In the genomic region with DNA sequence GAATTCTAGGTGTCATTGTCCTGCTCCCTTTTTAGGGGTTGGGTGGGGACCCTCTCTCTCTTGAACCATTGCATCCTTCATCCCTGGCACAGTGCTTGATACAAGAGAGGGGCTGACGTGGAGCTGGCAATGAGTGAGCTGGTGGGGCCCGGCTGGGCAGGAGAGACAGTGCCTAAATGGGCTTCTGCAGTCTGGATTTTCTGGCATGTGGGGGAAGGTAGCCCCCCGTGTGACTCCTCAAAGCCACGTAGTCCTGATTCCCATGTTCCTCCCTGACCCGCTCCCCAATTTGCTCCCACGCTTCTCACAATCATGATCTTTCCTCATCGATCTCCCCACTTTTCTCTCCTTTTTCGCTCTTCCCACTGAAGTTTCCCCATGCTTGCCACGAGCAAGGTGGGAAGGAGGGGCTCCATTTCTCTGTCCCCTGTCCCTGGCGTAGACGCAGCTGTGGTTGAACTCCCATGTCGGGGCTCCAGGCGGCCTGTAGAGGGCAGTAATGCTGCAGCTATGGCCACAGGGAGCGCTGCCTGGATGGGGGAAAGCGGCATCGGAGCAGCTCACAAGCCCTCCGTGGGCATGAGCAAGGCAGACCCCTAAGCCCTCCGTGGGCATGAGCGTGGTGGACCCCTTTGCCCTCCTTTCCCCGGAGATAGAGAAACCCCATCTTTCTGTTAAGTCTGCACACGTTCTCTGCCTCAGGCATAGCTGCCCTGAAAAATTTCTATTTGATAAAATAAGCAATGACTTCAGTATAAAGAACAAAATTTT, we compare ENCODE assay signal across 9 cellular contexts.
DNase-seq lines count a peak whose midpoint lies in the region; ATAC-seq and TF ChIP-seq lines count a peak whose summit lies in the region.
"Had no signal": no experiment of that assay in that cellular context is flagged by ENCODE, and none has a peak within 500 bp of the region (broad histone marks: within the 10 kb centered on the region; RNA-seq: fewer than 3 reads in every experiment).

No MANE protein-coding gene starts in this region.

- peaks cover 6% of the 10 kb centered on the region for H3K36me3 Mint-ChIP-seq in nephron progenitor cell (ENCODE audit: low read depth)

- no peaks in the 10 kb centered on the region for H4K20me1 ChIP-seq in DOHH2 (ENCODE audit: control insufficient read depth, insufficient read depth, low read depth, low read length)
- no peaks in the 10 kb centered on the region for H4K20me1 ChIP-seq in OCI-LY3 (ENCODE audit: insufficient read depth, low read length)

- H3K9ac ChIP-seq in OCI-LY3 (ENCODE audit: low read length): peak overlapping the region; percentile 33; the same call in 1 of the 2 replicates

- H3K4me1 ChIP-seq in DOHH2 (ENCODE audit: control insufficient read depth, low read length) (peaks cover 43% of the 10 kb centered on the region), OCI-LY3 (ENCODE audit: low read length) (peaks cover 9% of the 10 kb centered on the region)

- TF ChIP-seq CTCF in DOHH2 (IDR thresholded peaks at IDR 0.05; ENCODE audit: low read depth, low read length, poor library complexity, severe bottlenecking): peak; percentile 97
- peak; percentile 87 for TF ChIP-seq CTCF in HL-60 (IDR thresholded peaks at IDR 0.05; ENCODE audit: insufficient read depth, low read length)
- peak; percentile 92 for TF ChIP-seq CTCF in OCI-LY3 (IDR thresholded peaks at IDR 0.05; ENCODE audit: low read depth, low read length)
- TF ChIP-seq CTCF in nephron progenitor cell (IDR thresholded peaks at IDR 0.05): peak; percentile 90

- H3K27ac Mint-ChIP-seq in nephron progenitor cell: no peak overlapping the region
- H3K27ac Mint-ChIP-seq: dendritic cell treated with granulocyte-macrophage colony-stimulating factor and Interleukin-4, amounts not matched to agents 40 ng/mL and 50 ng/mL, for 4 days had no signal

- H3K4me2 ChIP-seq in DOHH2 (ENCODE audit: low read length) (peak overlapping the region; percentile 44), OCI-LY3 (ENCODE audit: low read length) (peak overlapping the region; percentile 90)

- H3K4me1 Mint-ChIP-seq in nephron progenitor cell: peaks cover 18% of the 10 kb centered on the region

- no peaks in the 10 kb centered on the region for H3K9me3 ChIP-seq in DOHH2 (ENCODE audit: control insufficient read depth, insufficient read depth, low read length)
- H3K9me3 ChIP-seq in OCI-LY3 (ENCODE audit: insufficient read depth, low read length): no peaks in the 10 kb centered on the region

- H3K79me2 ChIP-seq in DOHH2 (ENCODE audit: control insufficient read depth, low read length): no peaks in the 10 kb centered on the region
- H3K79me2 ChIP-seq in OCI-LY3 (ENCODE audit: low read length): no peaks in the 10 kb centered on the region

- no peaks in the 10 kb centered on the region for H3K9me2 ChIP-seq in DOHH2 (replicated peaks; ENCODE audit: control insufficient read depth, low read length)

- ATAC-seq in GM19463 (IDR thresholded peaks at IDR 0.05; ENCODE audit: unreplicated experiment): no peak

- peaks cover 10% of the 10 kb centered on the region for H3K27me3 ChIP-seq in DOHH2 (ENCODE audit: control insufficient read depth, low read length)
- H3K27me3 ChIP-seq in HL-60 (ENCODE audit: insufficient read depth, poor library complexity, severe bottlenecking): peaks cover 9% of the 10 kb centered on the region
- peaks cover 7% of the 10 kb centered on the region for H3K27me3 ChIP-seq in OCI-LY3 (ENCODE audit: low read depth, low read length)

- DNase-seq in HL-60 (ENCODE audit: low read depth in 1 of 2, low spot score in 1 of 2) (peak in 1 of 2 experiments; percentile 60), activated T-cell treated with anti-CD3 and anti-CD28 coated beads for 48 hours (ENCODE audit: low read depth) (peak; percentile 63), fibroblast of gingiva (ENCODE audit: low read depth) (peak; percentile 51), nephron progenitor cell (peak; percentile 85)
- peak; percentile 53 for DNase-seq in stimulated activated naive CD4-positive, alpha-beta T cell treated with Interleukin-2 at 50 U/mL for 16 hours (lab: John Stamatoyannopoulos, UW)

- H3K27ac ChIP-seq in DOHH2 (ENCODE audit: low read depth, low read length) (no peak overlapping the region), HL-60 (replicated peaks) (no peak overlapping the region), OCI-LY3 (ENCODE audit: low read length) (no peak overlapping the region)

- peaks cover 6% of the 10 kb centered on the region for H3K27me3 Mint-ChIP-seq in nephron progenitor cell (ENCODE audit: low read depth, poor library complexity)

- peak overlapping the region; percentile 69; the same call in 1 of the 2 replicates for H2AFZ ChIP-seq in OCI-LY3 (ENCODE audit: low read depth, low read length)

- H3K4me3 ChIP-seq in DOHH2 (ENCODE audit: low read length) (peak overlapping the region; percentile 12), HL-60 (replicated peaks; ENCODE audit: insufficient read depth, low read length) (no peak overlapping the region), OCI-LY3 (ENCODE audit: low read length) (peak overlapping the region; percentile 74)

- peaks cover 16% of the 10 kb centered on the region for H3F3A ChIP-seq in DOHH2 (ENCODE audit: control insufficient read depth, insufficient read depth)

- H3K9me3 Mint-ChIP-seq in nephron progenitor cell: peaks cover 10% of the 10 kb centered on the region
- H3K9me3 Mint-ChIP-seq: dendritic cell treated with granulocyte-macrophage colony-stimulating factor and Interleukin-4, amounts not matched to agents 40 ng/mL and 50 ng/mL, for 4 days had no signal

- peak overlapping the region; percentile 28 for H3K4me3 Mint-ChIP-seq in nephron progenitor cell
- H3K4me3 Mint-ChIP-seq: dendritic cell treated with granulocyte-macrophage colony-stimulating factor and Interleukin-4, amounts not matched to agents 40 ng/mL and 50 ng/mL, for 4 days had no signal

- H3K36me3 ChIP-seq in DOHH2 (ENCODE audit: control insufficient read depth, low read length) (no peaks in the 10 kb centered on the region), OCI-LY3 (replicated peaks; ENCODE audit: low read depth, low read length) (no peaks in the 10 kb centered on the region)
